11 cellular contexts compared by ENCODE assay signal in genomic region chr2:234978466-234979203, GRCh38. TPM values are rescaled to one million over a fixed set of nuclear protein-coding genes. Genes with fewer than 3 reads are reported as not detected.
DNase-seq lines count a peak whose midpoint lies in the region; ATAC-seq and TF ChIP-seq lines count a peak whose summit lies in the region.
"Had no signal": no experiment of that assay in that cellular context is flagged by ENCODE, and none has a peak within 500 bp of the region (broad histone marks: within the 10 kb centered on the region; RNA-seq: fewer than 3 reads in every experiment).

No MANE protein-coding gene starts in this region.

- no peak overlapping the region for H3K4me3 Mint-ChIP-seq in brain
- H3K4me3 Mint-ChIP-seq: natural killer cell had no signal

- H3K27me3 ChIP-seq in left lung (no peaks in the 10 kb centered on the region), transverse colon (no peaks in the 10 kb centered on the region)

- peaks cover 87% of the 10 kb centered on the region for H3K4me1 Mint-ChIP-seq in brain

- H3K4me1 ChIP-seq in left lung (peaks cover 39 to 48% of the 10 kb centered on the region in 2 donors), transverse colon (peaks cover 30 to 76% (median 69%) of the 10 kb centered on the region in 4 donors)

- no peak for TF ChIP-seq CTCF in brain (conservative IDR thresholded peaks at IDR 0.05)
- TF ChIP-seq CTCF in left lung (IDR thresholded peaks at IDR 0.05): no peak
- no peak for TF ChIP-seq CTCF in transverse colon (IDR thresholded peaks at IDR 0.05)

- H3K9me3 ChIP-seq in left lung: no peaks in the 10 kb centered on the region
- H3K9me3 ChIP-seq in transverse colon: no peaks in the 10 kb centered on the region

- no peak for TF ChIP-seq EP300 in transverse colon (IDR thresholded peaks at IDR 0.05; ENCODE audit: low read depth)

- peak overlapping the region; percentile 42 to 70 for H3K27ac ChIP-seq in left lung
- H3K27ac ChIP-seq in transverse colon: peak overlapping the region; percentile 39 to 86 (median 60)
- H3K27ac ChIP-seq: HL-60 had no signal

- H3K36me3 Mint-ChIP-seq in brain: peaks cover 52% of the 10 kb centered on the region
- H3K36me3 Mint-ChIP-seq: activated naive CD4-positive, alpha-beta T cell treated with anti-CD3 and anti-CD28 coated beads, Interleukin-2, amount 50 U/mL, for 72 hours; natural killer cell had no signal

- no peak overlapping the region for H3K4me3 ChIP-seq in left lung
- no peak overlapping the region for H3K4me3 ChIP-seq in transverse colon

- in situ Hi-C loops in transverse colon (cut with MboI; ENCODE audit: low pct_ligation_motif_present in 1 of 4, low pct_unique_long_range_greater_than_20kb in 1 of 4, low sequenced_read_pairs in 3 of 4): no loop called here

- peaks cover 4% of the 10 kb centered on the region for H3K27me3 Mint-ChIP-seq in brain

- TF ChIP-seq POLR2A in transverse colon (IDR thresholded peaks at IDR 0.05): no peak

- DNase-seq in NCI-H510A treated with DMSO at 0.1 percent for 48 hours (lab: John Stamatoyannopoulos, UW): peak; percentile 16
- DNase-seq in NCI-H510A (lab: John Stamatoyannopoulos, UW): no peak
- DNase-seq in left lung: no peak
- peak; percentile 54 for DNase-seq in transverse colon
- no peak for DNase-seq in activated naive CD4-positive, alpha-beta T cell treated with Interleukin-2 at 50 U/mL for 16 hours
- DNase-seq: natural killer cell had no signal

- H3K36me3 ChIP-seq in left lung: no peaks in the 10 kb centered on the region
- no peaks in the 10 kb centered on the region for H3K36me3 ChIP-seq in transverse colon

- peaks cover 0 to 20% (median 10%) of the 10 kb centered on the region in 5 experiments for H3K9me3 Mint-ChIP-seq in brain
- H3K9me3 Mint-ChIP-seq: activated naive CD4-positive, alpha-beta T cell treated with anti-CD3 and anti-CD28 coated beads, Interleukin-2, amount 50 U/mL, for 72 hours; natural killer cell had no signal

- peak overlapping the region in 4 of 5 experiments; percentile 30 to 93 (median 80) for H3K27ac Mint-ChIP-seq in brain
- H3K27ac Mint-ChIP-seq: activated naive CD4-positive, alpha-beta T cell treated with anti-CD3 and anti-CD28 coated beads, Interleukin-2, amount 50 U/mL, for 72 hours; natural killer cell had no signal

- peak; percentile 21 for ATAC-seq in left lung
- no peak for ATAC-seq in GM21360 (IDR thresholded peaks at IDR 0.05; ENCODE audit: unreplicated experiment)
- no peak for ATAC-seq in HG03469 (IDR thresholded peaks at IDR 0.05; ENCODE audit: unreplicated experiment)
- ATAC-seq: activated naive CD4-positive, alpha-beta T cell treated with anti-CD3 and anti-CD28 coated beads, Interleukin-2, amount 50 U/mL, for 72 hours had no signal

- intact Hi-C loops in left lung (cut with DNase I) (no loop called here), transverse colon (cut with DNase I; ENCODE audit: low total_unique reads) (no loop called here)

- 49% methylated on average over 23 of the region's 23 CpGs; no CpG with 5 or more reads in 1 of the 2 donors for WGBS in transverse colon (ENCODE audit: low coverage in 1 of 2), 2 donors

RNA-seq across cellular contexts. Expression of gene SH3BP4, which starts 26.8 kb away (rescaled TPM):
- 78.4 TPM for polyA plus RNA-seq in brain (ENCODE audit: insufficient read depth, low read depth, low replicate concordance)
- total RNA-seq in left lung (10 to 100 TPM; 29.2 to 35.0 TPM), transverse colon (10 to 100 TPM in 3 of 4 donors, 1 to 10 TPM in 1; 7.5 to 24.9 (median 19.5) TPM)

Comparison
In these comparisons a context has a peak if more than half of its experiments do, and no peak if none do; other contexts are left out.
1. DNase-seq: peak in NCI-H510A treated with DMSO at 0.1 percent for 48 hours (single experiment) and transverse colon (single experiment); none in NCI-H510A (single experiment), left lung (0 of 2) and activated naive CD4-positive, alpha-beta T cell treated with Interleukin-2 at 50 U/mL for 16 hours (single experiment).